13 cellular contexts compared by ENCODE assay signal in the genomic region with DNA sequence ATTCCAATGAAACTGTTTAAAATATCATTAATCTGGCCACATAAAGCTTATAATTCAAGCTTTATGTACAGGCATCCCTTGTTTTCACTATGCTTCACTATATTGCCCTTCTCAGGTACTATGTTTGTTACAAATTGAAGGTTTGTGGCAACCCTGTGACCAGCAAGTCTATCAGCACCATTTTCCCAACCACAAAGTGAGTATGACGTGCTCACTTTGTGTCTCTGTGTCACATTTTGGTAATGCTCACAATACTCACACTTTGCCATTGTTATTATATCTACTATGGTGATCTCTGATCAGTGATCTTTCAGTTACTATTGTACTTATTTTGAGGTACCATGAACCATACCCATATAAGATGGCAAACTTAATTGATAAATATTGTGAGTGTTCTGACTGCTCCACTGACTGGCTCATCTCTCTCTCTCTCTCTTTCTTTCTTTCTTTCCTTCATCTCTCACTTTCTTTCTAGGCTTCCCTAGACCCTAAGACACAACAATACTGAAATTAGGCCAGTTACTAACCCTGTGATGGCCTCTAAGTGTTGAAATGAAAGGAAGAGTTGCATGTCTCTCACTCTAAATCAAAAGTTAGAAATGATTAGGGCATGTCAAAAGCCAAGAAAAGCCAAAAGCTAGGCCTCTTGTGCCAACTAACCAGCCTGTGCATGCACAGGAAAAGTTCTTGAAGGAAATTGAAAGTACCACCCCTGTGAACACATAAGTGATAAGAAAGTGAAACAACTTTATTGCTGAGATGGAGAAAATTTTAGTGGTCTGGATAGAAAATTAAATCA.
DNase-seq lines count a peak whose midpoint lies in the region; ATAC-seq and TF ChIP-seq lines count a peak whose summit lies in the region.
"Had no signal": no experiment of that assay in that cellular context is flagged by ENCODE, and none has a peak within 500 bp of the region (broad histone marks: within the 10 kb centered on the region; RNA-seq: fewer than 3 reads in every experiment).

No MANE protein-coding gene starts in this region.

- no peaks in the 10 kb centered on the region for H3K27me3 Mint-ChIP-seq in T-helper 1 cell treated with Interleukin-12 subunit alpha and Interleukin-12 subunit beta and Interleukin-4 antibody, amounts not matched to agents 30 μg/mL and 1 μg/mL, for 36 hours (ENCODE audit: low read depth)
- H3K27me3 Mint-ChIP-seq in immature natural killer cell (ENCODE audit: low read depth in 3 of 3) (peaks cover 4 to 20% (median 10%) of the 10 kb centered on the region in 3 donors), Calu3 (ENCODE audit: unreplicated experiment) (no peaks in the 10 kb centered on the region)

- TF ChIP-seq CTCF in Calu3 (IDR thresholded peaks at IDR 0.05; ENCODE audit: unreplicated experiment): no peak

- H4K20me1 ChIP-seq in BLaER1: no peaks in the 10 kb centered on the region

- peaks cover 9% of the 10 kb centered on the region for H3K36me3 Mint-ChIP-seq in T-helper 1 cell treated with Interleukin-12 subunit alpha and Interleukin-12 subunit beta and Interleukin-4 antibody, amounts not matched to agents 30 μg/mL and 1 μg/mL, for 36 hours (ENCODE audit: low read depth)
- no peaks in the 10 kb centered on the region for H3K36me3 Mint-ChIP-seq in immature natural killer cell
- H3K36me3 Mint-ChIP-seq in Calu3 (ENCODE audit: insufficient read depth, unreplicated experiment): no peaks in the 10 kb centered on the region

- ATAC-seq in GM18502 (IDR thresholded peaks at IDR 0.05; ENCODE audit: poor library complexity, unreplicated experiment): peak; percentile 42
- ATAC-seq in HG02884 (IDR thresholded peaks at IDR 0.05; ENCODE audit: unreplicated experiment): no peak

- no peak overlapping the region for H3K4me3 ChIP-seq in BLaER1

- peak overlapping the region; percentile 84 for H3K27ac ChIP-seq in BLaER1
- H3K27ac ChIP-seq: brain microvascular endothelial cell had no signal

- no TSS peak for BruUV-seq in Calu3 (replicated peaks; lab: Mats Ljungman, UMichigan)

- H3K4me1 ChIP-seq in BLaER1: peaks cover 68% of the 10 kb centered on the region

- intact Hi-C loops in Calu3 (cut with micrococcal nuclease; ENCODE audit: unreplicated experiment): no loop called here

- peaks cover 52% of the 10 kb centered on the region for H3K4me1 Mint-ChIP-seq in T-helper 1 cell treated with Interleukin-12 subunit alpha and Interleukin-12 subunit beta and Interleukin-4 antibody, amounts not matched to agents 30 μg/mL and 1 μg/mL, for 36 hours (ENCODE audit: low read depth)
- H3K4me1 Mint-ChIP-seq in immature natural killer cell: peaks cover 88 to 93% of the 10 kb centered on the region in 2 donors
- peaks cover 25% of the 10 kb centered on the region for H3K4me1 Mint-ChIP-seq in Calu3 (ENCODE audit: low read depth, unreplicated experiment)

- H3K4me3 Mint-ChIP-seq in T-helper 1 cell treated with Interleukin-12 subunit alpha and Interleukin-12 subunit beta and Interleukin-4 antibody, amounts not matched to agents 30 μg/mL and 1 μg/mL, for 36 hours: peak overlapping the region; percentile 47
- peak overlapping the region; percentile 59 to 80 (median 69) for H3K4me3 Mint-ChIP-seq in immature natural killer cell
- H3K4me3 Mint-ChIP-seq in Calu3 (ENCODE audit: low read depth, unreplicated experiment): no peak overlapping the region

- CTCF ChIA-PET in Calu3 (lab: Charles Lee): interaction anchor here (0.6 to 1.2 kb wide), 5 partner anchors 9 to 409 kb away, joined by 3 to 5 read pairs (median 4); no protein-coding TSS in a partner anchor

- no peaks in the 10 kb centered on the region for H3K27me3 ChIP-seq in BLaER1
- H3K27me3 ChIP-seq: brain microvascular endothelial cell had no signal

- H3K4me2 ChIP-seq in BLaER1: peak overlapping the region; percentile 40

- H3K9me3 Mint-ChIP-seq in T-helper 1 cell treated with Interleukin-12 subunit alpha and Interleukin-12 subunit beta and Interleukin-4 antibody, amounts not matched to agents 30 μg/mL and 1 μg/mL, for 36 hours: peaks cover 7% of the 10 kb centered on the region
- peaks cover 0 to 2% (median 0%) of the 10 kb centered on the region in 6 donors for H3K9me3 Mint-ChIP-seq in immature natural killer cell
- no peaks in the 10 kb centered on the region for H3K9me3 Mint-ChIP-seq in Calu3 (ENCODE audit: low read depth, unreplicated experiment)

- peak overlapping the region; percentile 23; the same call in 1 of the 2 replicates for H3K9ac ChIP-seq in BLaER1

- H3K9me3 ChIP-seq in BLaER1: peaks cover 15% of the 10 kb centered on the region

- peak; percentile 71 to 75 (median 72) for DNase-seq in immature natural killer cell
- no peak for DNase-seq in Calu3
- DNase-seq in NCI-H1930 (lab: John Stamatoyannopoulos, UW): no peak
- DNase-seq in stimulated activated CD8-positive, alpha-beta memory T cell treated with anti-CD3 and anti-CD28 coated beads, Interleukin-4, amount 100 ng/mL, for 48 hours: no peak
- DNase-seq: brain microvascular endothelial cell, head of caudate nucleus, NCI-H1694, occipital lobe, SW 1271 had no signal

- no peaks in the 10 kb centered on the region for H3K36me3 ChIP-seq in BLaER1
- H3K36me3 ChIP-seq: brain microvascular endothelial cell had no signal

- peak overlapping the region; percentile 94 for H3K27ac Mint-ChIP-seq in T-helper 1 cell treated with Interleukin-12 subunit alpha and Interleukin-12 subunit beta and Interleukin-4 antibody, amounts not matched to agents 30 μg/mL and 1 μg/mL, for 36 hours
- H3K27ac Mint-ChIP-seq in immature natural killer cell (peak overlapping the region; percentile 92 to 99 (median 98)), Calu3 (ENCODE audit: unreplicated experiment) (no peak overlapping the region)

Comparison
In these comparisons a context has a peak if more than half of its experiments do, and no peak if none do; other contexts are left out.
1. DNase-seq: peak in immature natural killer cell (3 of 3); none in Calu3 (single experiment), NCI-H1930 (0 of 2) and stimulated activated CD8-positive, alpha-beta memory T cell treated with anti-CD3 and anti-CD28 coated beads, Interleukin-4, amount 100 ng/mL, for 48 hours (single experiment).